In genomic region chr11:95228081-95228859, GRCh38 we compare ENCODE assay signal across 8 cellular contexts.
DNase-seq lines count a peak whose midpoint lies in the region; TF ChIP-seq lines count a peak whose summit lies in the region.
"Had no signal": no experiment of that assay in that cellular context is flagged by ENCODE, and none has a peak within 500 bp of the region (broad histone marks: within the 10 kb centered on the region; RNA-seq: fewer than 3 reads in every experiment).

No MANE protein-coding gene starts in this region.

- CTCF ChIA-PET in HEK293 (lab: Yijun Ruan, JAX), result interaction anchor here (0.6 to 1.9 kb wide), 5 partner anchors 40 to 477 kb away, joined by 3 to 10 read pairs (median 7); no protein-coding TSS in a partner anchor

- peak; percentile 24 to 56 for DNase-seq in erythroblast (lab: John Stamatoyannopoulos, UW)
- no peak for DNase-seq in retinal pigment epithelial cell (ENCODE audit: low read depth)
- DNase-seq in activated CD8-positive, alpha-beta memory T cell treated with anti-CD3 and anti-CD28 coated beads for 24 hours, result no peak
- no peak for DNase-seq in GOT3 (lab: John Stamatoyannopoulos, UW)
- DNase-seq in 8988T, result no peak
- DNase-seq: activated CD4-positive, alpha-beta T cell treated with anti-CD3 and anti-CD28 coated beads for 1 hour had no signal

- TF ChIP-seq CTCF in HEK293 (tag by site-specific recombination; IDR thresholded peaks at IDR 0.05) (no peak), VCaP (conservative IDR thresholded peaks at IDR 0.05) (no peak), retinal pigment epithelial cell (conservative IDR thresholded peaks at IDR 0.05; ENCODE audit: low read depth, low read length) (no peak)

- no peak for TF ChIP-seq POLR2A in erythroblast (IDR thresholded peaks at IDR 0.05; ENCODE audit: low read length)

- H3K9me3 ChIP-seq in HEK293 (ENCODE audit: control insufficient read depth, insufficient read depth, low read depth, low read length), result no peaks in the 10 kb centered on the region

- H3K36me3 ChIP-seq in HEK293 (ENCODE audit: control insufficient read depth in 2 of 2, insufficient read depth in 1 of 2, low read length in 2 of 2), result no peaks in the 10 kb centered on the region

- H3K27ac ChIP-seq in HEK293 (ENCODE audit: extremely low read depth, low read depth, low read length), result no peak overlapping the region
- H3K27ac ChIP-seq in VCaP, result peak overlapping the region; percentile 97

- POLR2A ChIA-PET in HEK293 (lab: Yijun Ruan, JAX), result no interaction called here

- H3K4me1 ChIP-seq in HEK293 (ENCODE audit: control insufficient read depth, insufficient read depth, low read length), result peaks cover 6% of the 10 kb centered on the region

- H3K4me3 ChIP-seq in HEK293 (ENCODE audit: low read depth, low read length) (peak overlapping the region; percentile 82), retinal pigment epithelial cell (ENCODE audit: low read length) (peak overlapping the region; percentile 89)

TF ChIP-seq in HEK293, 187 proteins besides CTCF, POLR2A, EP300 and RAD21:
- TF ChIP-seq ZNF394 (tag by site-specific recombination; IDR thresholded peaks at IDR 0.05; ENCODE audit: borderline replicate concordance) (no peak), ZNF26 (tag by site-specific recombination; IDR thresholded peaks at IDR 0.05) (no peak), PRDM6 (tag by site-specific recombination; IDR thresholded peaks at IDR 0.05) (peak; percentile 89), ZNF19 (tag by site-specific recombination; IDR thresholded peaks at IDR 0.05; ENCODE audit: low read depth) (no peak), PRDM10 (tag by site-specific recombination; IDR thresholded peaks at IDR 0.05) (peak; percentile 73), ZNF449 (tag by site-specific recombination; IDR thresholded peaks at IDR 0.05) (no peak), OSR2 (tag by site-specific recombination; IDR thresholded peaks at IDR 0.05) (0 out of 2 replicates have a peak, but pooled peaks have one; percentile 24)

Comparison
In these comparisons a context has a peak if more than half of its experiments do, and no peak if none do; other contexts are left out.
1. DNase-seq: peak in erythroblast (2 of 2); none in retinal pigment epithelial cell (single experiment), activated CD8-positive, alpha-beta memory T cell treated with anti-CD3 and anti-CD28 coated beads for 24 hours (single experiment), GOT3 (single experiment) and 8988T (single experiment).